In the genomic region with DNA sequence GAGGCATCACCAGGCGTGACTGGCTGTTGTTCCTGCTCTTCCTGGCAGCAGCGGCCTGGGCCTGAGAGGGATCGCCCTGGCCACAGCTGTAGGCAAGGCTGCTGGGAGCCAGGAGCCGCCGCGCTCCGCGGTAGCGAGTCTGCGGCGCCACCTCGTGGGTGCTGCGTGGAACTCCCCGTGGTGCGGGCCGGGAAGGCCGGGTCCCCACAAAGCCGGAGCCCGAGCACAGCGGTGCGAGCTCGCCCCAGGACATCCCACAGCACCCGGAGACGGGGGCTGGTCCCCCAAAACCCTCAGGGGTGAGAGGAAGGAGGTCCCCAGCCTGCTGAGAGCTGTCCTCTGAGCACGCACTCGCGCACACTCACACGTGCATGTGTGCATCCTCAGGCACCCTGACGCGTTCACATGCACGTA, we compare ENCODE assay signal across 8 cellular contexts.
DNase-seq lines count a peak whose midpoint lies in the region; TF ChIP-seq lines count a peak whose summit lies in the region.
"Not testable (repeated sequence)": the region's sequence is repeated elsewhere in the genome, so short reads cannot be mapped to it uniquely, and the experiment has no call there.

No MANE protein-coding gene starts in this region.

- H3K36me3 ChIP-seq in kidney epithelial cell (ENCODE audit: control insufficient read depth, insufficient read depth, low read length): not testable (repeated sequence)

- H3K27ac ChIP-seq in VCaP: not testable (repeated sequence)

- CTCF ChIA-PET in activated naive CD4-positive, alpha-beta T cell treated with anti-CD3 and anti-CD28 coated beads for 36 hours (lab: Charles Lee): not testable (repeated sequence)

- H3K27ac Mint-ChIP-seq in activated naive CD4-positive, alpha-beta T cell treated with anti-CD3 and anti-CD28 coated beads for 36 hours; endothelial cell (ENCODE audit: unreplicated experiment): not testable (repeated sequence)

- H3K4me3 ChIP-seq in kidney epithelial cell (ENCODE audit: low read depth, low read length): not testable (repeated sequence)

- TF ChIP-seq CTCF in VCaP (conservative IDR thresholded peaks at IDR 0.05): peak; percentile 79
- peak; percentile 63 for TF ChIP-seq CTCF in endothelial cell (IDR thresholded peaks at IDR 0.05; ENCODE audit: unreplicated experiment)
- peak; percentile 36 for TF ChIP-seq CTCF in kidney epithelial cell (IDR thresholded peaks at IDR 0.05; ENCODE audit: insufficient read depth, low read length, poor library complexity, severe bottlenecking)

- not testable (repeated sequence) for H3K27me3 Mint-ChIP-seq in activated naive CD4-positive, alpha-beta T cell treated with anti-CD3 and anti-CD28 coated beads for 36 hours (ENCODE audit: low read depth); endothelial cell (ENCODE audit: unreplicated experiment)

- H3K4me3 Mint-ChIP-seq in activated naive CD4-positive, alpha-beta T cell treated with anti-CD3 and anti-CD28 coated beads for 36 hours; endothelial cell (ENCODE audit: unreplicated experiment): not testable (repeated sequence)

- not testable (repeated sequence) for H3K27me3 ChIP-seq in kidney epithelial cell (ENCODE audit: control insufficient read depth, insufficient read depth, low read length)

- not testable (repeated sequence) for H3K9me3 Mint-ChIP-seq in activated naive CD4-positive, alpha-beta T cell treated with anti-CD3 and anti-CD28 coated beads for 36 hours; endothelial cell (ENCODE audit: unreplicated experiment)

- peak; percentile 53; the same call in 1 of the 2 replicates for TF ChIP-seq RAD21 in Ishikawa (IDR thresholded peaks at IDR 0.05; ENCODE audit: low read depth)

- TF ChIP-seq EP300 in Ishikawa (IDR thresholded peaks at IDR 0.05; ENCODE audit: borderline replicate concordance): not testable (repeated sequence)

- not testable (repeated sequence) for H3K36me3 Mint-ChIP-seq in activated naive CD4-positive, alpha-beta T cell treated with anti-CD3 and anti-CD28 coated beads for 36 hours (ENCODE audit: low read depth); endothelial cell (ENCODE audit: low read depth, unreplicated experiment)

- H3K4me1 Mint-ChIP-seq in activated naive CD4-positive, alpha-beta T cell treated with anti-CD3 and anti-CD28 coated beads for 36 hours (ENCODE audit: low read depth); endothelial cell (ENCODE audit: unreplicated experiment): not testable (repeated sequence)

- intact Hi-C loops in activated naive CD4-positive, alpha-beta T cell treated with anti-CD3 and anti-CD28 coated beads for 36 hours (cut with micrococcal nuclease); posterior cingulate gyrus (cut with DNase I): not testable (repeated sequence)

- DNase-seq in CD1c-positive myeloid dendritic cell (ENCODE audit: extremely low spot score): peak; percentile 51
- peak; percentile 63 for DNase-seq in activated naive CD4-positive, alpha-beta T cell treated with anti-CD3 and anti-CD28 coated beads for 36 hours
- DNase-seq in endothelial cell (ENCODE audit: low spot score): peak; percentile 75
- not testable (repeated sequence) for DNase-seq in kidney epithelial cell (ENCODE audit: low read depth)
- peak; percentile 18 to 94 (median 57) for DNase-seq in posterior cingulate gyrus
- DNase-seq in stimulated activated CD8-positive, alpha-beta memory T cell treated with anti-CD3 and anti-CD28 coated beads, Interleukin-4, amount 100 ng/mL, for 48 hours: peak; percentile 74
